ENCODE assay signal across 1 cellular context in genomic region chr16:9090960-9091866, GRCh38.
TF ChIP-seq lines count a peak whose summit lies in the region.

Gene HAPSTR1, plus strand, starts transcription at chr16:9091644. Its CDS starts 401 bp downstream, at chr16:9092045.

TF ChIP-seq in HepG2, 621 proteins besides CTCF, POLR2A, EP300 and RAD21 (continued from another document and continues in another):
- TF ChIP-seq HOXA5 (CRISPR knock-in tag; IDR thresholded peaks at IDR 0.05) (peak; percentile 43; the same call in 1 of the 2 replicates), ZNF121 (CRISPR knock-in tag; IDR thresholded peaks at IDR 0.05) (peak; percentile 91), KLF16 (CRISPR knock-in tag; IDR thresholded peaks at IDR 0.05) (peak in 1 of 2 experiments; percentile 71; a peak in 2 of 4 replicates), PHB2 (IDR thresholded peaks at IDR 0.05; ENCODE audit: partially characterized antibody) (no peak), AHDC1 (CRISPR knock-in tag; IDR thresholded peaks at IDR 0.05; ENCODE audit: borderline replicate concordance) (no peak), NPAS2 (CRISPR knock-in tag; IDR thresholded peaks at IDR 0.05; ENCODE audit: borderline replicate concordance) (no peak), ZBTB7B (CRISPR knock-in tag; IDR thresholded peaks at IDR 0.05) (peak; percentile 77; the same call in 1 of the 2 replicates), ZFP82 (CRISPR knock-in tag; IDR thresholded peaks at IDR 0.05; ENCODE audit: borderline replicate concordance) (no peak; the same call in none of the 2 replicates), ZMAT5 (CRISPR knock-in tag; IDR thresholded peaks at IDR 0.05; ENCODE audit: borderline replicate concordance, low read depth) (no peak; the same call in 1 of the 2 replicates), IRX3 (CRISPR knock-in tag; IDR thresholded peaks at IDR 0.05; ENCODE audit: borderline replicate concordance, low read depth) (peak; percentile 97; the same call in 1 of the 2 replicates), DR1 (CRISPR knock-in tag; IDR thresholded peaks at IDR 0.05) (peak; percentile 94; the same call in 1 of the 2 replicates), ZNF282 (IDR thresholded peaks at IDR 0.05; ENCODE audit: partially characterized antibody) (no peak), MIER3 (CRISPR knock-in tag; IDR thresholded peaks at IDR 0.05; ENCODE audit: borderline replicate concordance) (peak; percentile 88), MTA3 (CRISPR knock-in tag; IDR thresholded peaks at IDR 0.05) (no peak), ZNF737 (CRISPR knock-in tag; IDR thresholded peaks at IDR 0.05; ENCODE audit: borderline replicate concordance) (no peak), ZNF280D (CRISPR knock-in tag; IDR thresholded peaks at IDR 0.05) (peak; percentile 73), ZNF75D (CRISPR knock-in tag; IDR thresholded peaks at IDR 0.05; ENCODE audit: borderline replicate concordance) (no peak), TFDP2 (CRISPR knock-in tag; IDR thresholded peaks at IDR 0.05) (peak; percentile 86), ZNF264 (CRISPR knock-in tag; IDR thresholded peaks at IDR 0.05) (0 out of 2 replicates have a peak, but pooled peaks have one; percentile 33), PRPF4 (IDR thresholded peaks at IDR 0.05; ENCODE audit: low read depth, low read length, poor library complexity, severe bottlenecking) (peak; percentile 64), ZNF841 (CRISPR knock-in tag; IDR thresholded peaks at IDR 0.05; ENCODE audit: borderline replicate concordance) (no peak; the same call in 1 of the 2 replicates), RFXAP (CRISPR knock-in tag; IDR thresholded peaks at IDR 0.05; ENCODE audit: borderline replicate concordance) (peak; percentile 89; the same call in 1 of the 2 replicates), GABPB1 (CRISPR knock-in tag; IDR thresholded peaks at IDR 0.05) (peak; percentile 85), ZNF713 (CRISPR knock-in tag; IDR thresholded peaks at IDR 0.05) (no peak), ZNF335 (CRISPR knock-in tag; IDR thresholded peaks at IDR 0.05) (peak; percentile 63; the same call in 1 of the 2 replicates), PRDM10 (CRISPR knock-in tag; IDR thresholded peaks at IDR 0.05; ENCODE audit: low read depth) (peak; percentile 98), TBP (CRISPR knock-in tag; IDR thresholded peaks at IDR 0.05) (0 out of 2 replicates have a peak, but pooled peaks have one; percentile 65), KLF15 (CRISPR knock-in tag; IDR thresholded peaks at IDR 0.05; ENCODE audit: borderline replicate concordance) (no peak; the same call in 1 of the 2 replicates), HDAC6 (IDR thresholded peaks at IDR 0.05; ENCODE audit: low read depth, low read length) (no peak), BHLHE40 (IDR thresholded peaks at IDR 0.05; ENCODE audit: low read length) (peak; percentile 96), ZNF580 (CRISPR knock-in tag; IDR thresholded peaks at IDR 0.05; ENCODE audit: borderline replicate concordance, low read depth) (peak; percentile 83; the same call in 1 of the 2 replicates), ZNF615 (CRISPR knock-in tag; IDR thresholded peaks at IDR 0.05; ENCODE audit: borderline replicate concordance) (no peak), ZNF280B (CRISPR knock-in tag; IDR thresholded peaks at IDR 0.05; ENCODE audit: borderline replicate concordance) (peak; percentile 67; the same call in 1 of the 2 replicates), ARNT (IDR thresholded peaks at IDR 0.05) (no peak), HNF1B (CRISPR knock-in tag; IDR thresholded peaks at IDR 0.05) (peak; percentile 82), SYNCRIP (IDR thresholded peaks at IDR 0.05; ENCODE audit: insufficient read depth, low read depth, low read length) (no peak), CENPT (CRISPR knock-in tag; IDR thresholded peaks at IDR 0.05; ENCODE audit: low read depth) (peak; percentile 86), SKIL (CRISPR knock-in tag; IDR thresholded peaks at IDR 0.05; ENCODE audit: borderline replicate concordance) (peak; percentile 72; the same call in 1 of the 2 replicates), ZSCAN31 (CRISPR knock-in tag; IDR thresholded peaks at IDR 0.05; ENCODE audit: low read depth) (peak; percentile 96), TBX3 (IDR thresholded peaks at IDR 0.05; ENCODE audit: borderline replicate concordance) (peak; percentile 52; the same call in 1 of the 2 replicates)
